Comparison of ENCODE assay signal across 8 cellular contexts in the genomic region with DNA sequence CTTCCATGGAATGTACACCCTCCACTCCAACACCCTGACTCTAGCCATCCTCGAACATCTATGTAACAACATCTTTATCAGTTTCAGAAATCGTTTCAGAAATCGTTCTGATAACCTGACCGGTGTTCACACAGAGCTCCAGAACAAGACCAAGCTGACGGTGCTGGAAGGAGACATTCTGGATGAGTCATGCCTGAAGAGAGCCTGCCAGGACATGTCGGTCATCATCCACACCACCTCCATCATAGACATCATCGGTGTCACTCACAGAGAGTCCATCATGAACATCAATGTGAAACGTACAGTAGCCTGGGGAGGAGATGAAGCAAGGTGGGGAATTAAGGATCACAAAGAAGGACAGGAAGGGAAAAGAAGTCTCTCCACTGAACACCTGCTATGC. TPM values are rescaled to one million over a fixed set of nuclear protein-coding genes. Genes with fewer than 3 reads are reported as not detected.
A peak's percentile ranks its signal among the peaks of the same experiment; 100 is the strongest.
DNase-seq lines count a peak whose midpoint lies in the region; FAIRE-seq and TF ChIP-seq lines count a peak whose summit lies in the region.
"Not testable (repeated sequence)": the region's sequence is repeated elsewhere in the genome, so short reads cannot be mapped to it uniquely, and the experiment has no call there.
"Had no signal": no experiment of that assay in that cellular context is flagged by ENCODE, and none has a peak within 500 bp of the region (broad histone marks: within the 10 kb centered on the region; RNA-seq: fewer than 3 reads in every experiment).

No MANE protein-coding gene starts in this region.

- not testable (repeated sequence) for FAIRE-seq in astrocyte (lab: Jason Lieb, UNC)
- peak; percentile 28 for FAIRE-seq in bronchial epithelial cell (lab: Jason Lieb, UNC)

- peak overlapping the region; percentile 19 for H3K27ac Mint-ChIP-seq in astrocyte (ENCODE audit: unreplicated experiment)

- H3K27ac ChIP-seq in astrocyte (ENCODE audit: low read depth, low read length); trophoblast cell (ENCODE audit: low read depth, low read length): not testable (repeated sequence)

- not testable (repeated sequence) for H3K4me3 ChIP-seq in astrocyte (ENCODE audit: insufficient read depth, low read depth, low read length); bronchial epithelial cell (ENCODE audit: low read depth, low read length); fibroblast of mammary gland (ENCODE audit: control insufficient read depth, low read depth, low read length); trophoblast cell (ENCODE audit: low read depth, low read length)

- H3K4me1 ChIP-seq in astrocyte (ENCODE audit: insufficient read depth, low read length); trophoblast cell (ENCODE audit: control insufficient read depth in 1 of 2, insufficient read depth in 2 of 2, low read length in 2 of 2): not testable (repeated sequence)

- H2AK5ac ChIP-seq in trophoblast cell (ENCODE audit: low read length) = not testable (repeated sequence)

- H4K12ac ChIP-seq in trophoblast cell (ENCODE audit: low read depth, low read length) = not testable (repeated sequence)

- H3K36me3 ChIP-seq in astrocyte (ENCODE audit: insufficient read depth, low read length); bronchial epithelial cell (ENCODE audit: control insufficient read depth, insufficient read depth, low read length); trophoblast cell (ENCODE audit: control insufficient read depth in 1 of 2, insufficient read depth in 2 of 2, low read length in 2 of 2): not testable (repeated sequence)

- not testable (repeated sequence) for H3K9ac ChIP-seq in astrocyte (ENCODE audit: low read length); trophoblast cell (ENCODE audit: low read length)

- H3K23ac ChIP-seq in trophoblast cell (ENCODE audit: low read length) = not testable (repeated sequence)

- DNase-seq in EH (ENCODE audit: low read depth) = peak; percentile 19
- peak; percentile 23 for DNase-seq in HT1080 (ENCODE audit: low read depth)
- peak; percentile 13 for DNase-seq in RPMI7951 (ENCODE audit: low read depth)
- DNase-seq in astrocyte (ENCODE audit: low read depth) = not testable (repeated sequence)
- DNase-seq in bronchial epithelial cell (ENCODE audit: low read depth) = peak; percentile 89
- DNase-seq in fibroblast of mammary gland (ENCODE audit: low read depth) = peak; percentile 45
- DNase-seq in trophoblast cell = peak; percentile 55 to 82

- not testable (repeated sequence) for H3K79me1 ChIP-seq in trophoblast cell (ENCODE audit: low read length)

- peaks cover 10% of the 10 kb centered on the region for H3K36me3 Mint-ChIP-seq in astrocyte (ENCODE audit: low read depth, unreplicated experiment)

- not testable (repeated sequence) for H4K8ac ChIP-seq in trophoblast cell (ENCODE audit: low read depth, low read length)

- H4K20me1 ChIP-seq in astrocyte (ENCODE audit: insufficient read depth, low read length) = not testable (repeated sequence)

- H3K9me3 ChIP-seq in astrocyte (ENCODE audit: insufficient read depth, low read depth, low read length); trophoblast cell (ENCODE audit: insufficient read depth, low read depth, low read length): not testable (repeated sequence)

- H3K9me3 Mint-ChIP-seq in astrocyte (ENCODE audit: unreplicated experiment) = not testable (repeated sequence)

- H3K18ac ChIP-seq in trophoblast cell (ENCODE audit: low read length) = not testable (repeated sequence)

- H3K27me3 Mint-ChIP-seq in astrocyte (ENCODE audit: low read depth, unreplicated experiment) = not testable (repeated sequence)

- H3K79me2 ChIP-seq in astrocyte (ENCODE audit: insufficient read depth, low read length); trophoblast cell (ENCODE audit: control insufficient read depth, insufficient read depth, low read length, poor library complexity): not testable (repeated sequence)

- not testable (repeated sequence) for TF ChIP-seq CTCF in astrocyte (IDR thresholded peaks at IDR 0.05; ENCODE audit: insufficient read depth, low read depth, low read length); bronchial epithelial cell (IDR thresholded peaks at IDR 0.05; ENCODE audit: insufficient read depth, low read length, severe bottlenecking); fibroblast of mammary gland (conservative IDR thresholded peaks at IDR 0.05; ENCODE audit: control insufficient read depth, insufficient read depth, low read depth, low read length)

- not testable (repeated sequence) for H2BK12ac ChIP-seq in trophoblast cell (ENCODE audit: low read length)

- peaks cover 12% of the 10 kb centered on the region for H3K27me3 ChIP-seq in astrocyte (ENCODE audit: insufficient read depth, low read length)
- H3K27me3 ChIP-seq in bronchial epithelial cell (ENCODE audit: control insufficient read depth, insufficient read depth, low read length); trophoblast cell (ENCODE audit: insufficient read depth, low read length): not testable (repeated sequence)

- H3K4me1 Mint-ChIP-seq in astrocyte (ENCODE audit: low read depth, unreplicated experiment) = peaks cover 59% of the 10 kb centered on the region

- not testable (repeated sequence) for H2BK5ac ChIP-seq in trophoblast cell (ENCODE audit: low read depth, low read length, poor library complexity)

- not testable (repeated sequence) for H2BK120ac ChIP-seq in trophoblast cell (ENCODE audit: insufficient read depth, low read length, poor library complexity)

- not testable (repeated sequence) for H3K4ac ChIP-seq in trophoblast cell (ENCODE audit: low read depth, low read length)

- H2AFZ ChIP-seq in astrocyte (ENCODE audit: low read depth, low read length); trophoblast cell (ENCODE audit: insufficient read depth, low read length, poor library complexity): not testable (repeated sequence)

- H3K4me3 Mint-ChIP-seq in astrocyte (ENCODE audit: unreplicated experiment) = not testable (repeated sequence)

- H3K4me2 ChIP-seq in astrocyte (ENCODE audit: low read length); trophoblast cell (ENCODE audit: low read length): not testable (repeated sequence)

- H3K14ac ChIP-seq in trophoblast cell (ENCODE audit: low read length) = not testable (repeated sequence)

- not testable (repeated sequence) for H4K91ac ChIP-seq in trophoblast cell (ENCODE audit: low read depth, low read length)

- WGBS in trophoblast cell (ENCODE audit: extremely low coverage, insufficient coverage, insufficient read length) = no CpG with 5 or more reads among the region's 8 CpGs

RNA-seq across cellular contexts. Expression of a gene that starts 43.0 kb away (rescaled TPM):
- total RNA-seq in HT1080 (2014; rRNA removed; shearing (Covaris generic)) = 16.2 and 17.6 TPM in 2 replicates
- 17.3 and 20.9 TPM in 2 replicates for polyA plus RNA-seq in HT1080 (2015; cell fraction: cytosol; rRNA removed)
- polyA plus RNA-seq in HT1080 (2015; cell fraction: nucleus; rRNA removed) = 27.0 and 33.5 TPM in 2 replicates
- total RNA-seq in RPMI7951 (2014; rRNA removed; shearing (Covaris generic)) = 6.6 and 6.7 TPM in 2 replicates
- 46.1 and 58.4 TPM in 2 replicates for total RNA-seq in astrocyte
- total RNA-seq in bronchial epithelial cell = 3.7 and 5.5 TPM in 2 replicates
- 14.6 and 15.5 TPM in 2 replicates for polyA plus RNA-seq in trophoblast cell (2013)
- total RNA-seq: CD8-positive, alpha-beta T cell had no signal
